14 cellular contexts compared by ENCODE assay signal in the genomic region with DNA sequence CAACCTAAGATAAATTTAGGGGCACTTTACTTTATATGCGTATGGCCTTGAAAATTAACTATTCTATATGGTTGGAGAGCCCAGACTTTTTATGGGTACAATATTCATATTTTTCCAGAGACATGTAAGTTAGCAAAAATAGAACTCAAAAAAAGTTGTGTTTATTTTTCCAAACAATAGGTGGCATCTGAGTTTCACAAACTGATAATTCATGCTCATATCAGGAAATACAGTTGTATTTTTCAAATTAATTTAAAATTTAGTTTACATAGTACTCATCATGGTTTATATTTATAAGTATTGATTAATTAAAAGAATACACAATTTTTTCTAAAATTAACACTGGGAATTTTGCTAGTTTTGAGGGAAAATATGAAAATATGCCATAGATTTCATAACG. TPM values are rescaled to one million over a fixed set of nuclear protein-coding genes. Genes with fewer than 3 reads are reported as not detected.
A peak's percentile ranks its signal among the peaks of the same experiment; 100 is the strongest.
DNase-seq lines count a peak whose midpoint lies in the region; ATAC-seq, FAIRE-seq and TF ChIP-seq lines count a peak whose summit lies in the region.
"Had no signal": no experiment of that assay in that cellular context is flagged by ENCODE, and none has a peak within 500 bp of the region (broad histone marks: within the 10 kb centered on the region; RNA-seq: fewer than 3 reads in every experiment).

No MANE protein-coding gene starts in this region.

- CTCF ChIA-PET in Panc1 (lab: Charles Lee): no interaction called here

- no peak overlapping the region for H3K4me3 Mint-ChIP-seq in CD14-positive monocyte
- H3K4me3 Mint-ChIP-seq: activated naive CD8-positive, alpha-beta T cell treated with anti-CD3 and anti-CD28 coated beads, Interleukin-2, amount 10 ng/mL, durations not matched to agents 7 days and 5 days; nephron progenitor cell had no signal

- no peaks in the 10 kb centered on the region for H3K36me3 ChIP-seq in Panc1 (ENCODE audit: control insufficient read depth, insufficient read depth, low read length)

- H3K27ac Mint-ChIP-seq in CD14-positive monocyte: no peak overlapping the region
- H3K27ac Mint-ChIP-seq: activated naive CD8-positive, alpha-beta T cell treated with anti-CD3 and anti-CD28 coated beads, Interleukin-2, amount 10 ng/mL, durations not matched to agents 7 days and 5 days; nephron progenitor cell had no signal

- no peaks in the 10 kb centered on the region for H3K27me3 ChIP-seq in Panc1 (ENCODE audit: control insufficient read depth, insufficient read depth, low read length)

- H3K27ac ChIP-seq in Panc1 (ENCODE audit: low read length): no peak overlapping the region

- intact Hi-C loops in CD14-positive monocyte (cut with micrococcal nuclease): loop anchor here (10.0 kb wide), 2 partner anchors 916 to 926 kb away; no protein-coding TSS in a partner anchor
- intact Hi-C loops in Panc1 (cut with micrococcal nuclease; ENCODE audit: unreplicated experiment): no loop called here

- H3K36me3 Mint-ChIP-seq in CD14-positive monocyte: no peaks in the 10 kb centered on the region
- H3K36me3 Mint-ChIP-seq: activated naive CD8-positive, alpha-beta T cell treated with anti-CD3 and anti-CD28 coated beads, Interleukin-2, amount 10 ng/mL, durations not matched to agents 7 days and 5 days had no signal

- peaks cover 17 to 31% (median 22%) of the 10 kb centered on the region in 3 donors for H3K27me3 Mint-ChIP-seq in CD14-positive monocyte (ENCODE audit: low read depth in 3 of 3)

- no peaks in the 10 kb centered on the region for H3K9me3 ChIP-seq in Panc1 (ENCODE audit: control insufficient read depth, insufficient read depth, low read depth, low read length)

- no TSS peak for BruUV-seq in Panc1 (replicated peaks; lab: Mats Ljungman, UMichigan)

- no peaks in the 10 kb centered on the region for H3K4me1 ChIP-seq in Panc1 (ENCODE audit: control insufficient read depth, insufficient read depth, low read length)

- peak; percentile 64 for TF ChIP-seq CTCF in CD14-positive monocyte (IDR thresholded peaks at IDR 0.05)
- TF ChIP-seq CTCF in GM12873 (IDR thresholded peaks at IDR 0.05; ENCODE audit: insufficient read depth, low read depth, low read length, missing control alignments): peak; percentile 6
- peak; percentile 9; the same call in 1 of the 2 replicates for TF ChIP-seq CTCF in Panc1 (IDR thresholded peaks at IDR 0.05)
- no peak for TF ChIP-seq CTCF in fibroblast of pulmonary artery (IDR thresholded peaks at IDR 0.05; ENCODE audit: low read length, missing control alignments)

- FAIRE-seq in GM19239 (lab: Jason Lieb, UNC): no peak

- H3K4me3 ChIP-seq in Panc1 (ENCODE audit: low read depth in 2 of 2, low read length in 2 of 2) (no peak overlapping the region), fibroblast of pulmonary artery (replicated peaks; ENCODE audit: low read depth, low read length) (no peak overlapping the region)
- H3K4me3 ChIP-seq: lung had no signal

- ATAC-seq in Panc1: no peak
- ATAC-seq in GM19463 (IDR thresholded peaks at IDR 0.05; ENCODE audit: unreplicated experiment): no peak
- ATAC-seq in HG03520 (IDR thresholded peaks at IDR 0.05; ENCODE audit: unreplicated experiment): no peak
- ATAC-seq: activated CD4-positive, CD25-positive, alpha-beta regulatory T cell treated with anti-CD3 and anti-CD28 coated beads, Interleukin-2, amount 50 U/mL, for 24 hours had no signal

- no peaks in the 10 kb centered on the region for H3K9me3 Mint-ChIP-seq in CD14-positive monocyte
- H3K9me3 Mint-ChIP-seq: activated naive CD8-positive, alpha-beta T cell treated with anti-CD3 and anti-CD28 coated beads, Interleukin-2, amount 10 ng/mL, durations not matched to agents 7 days and 5 days; nephron progenitor cell had no signal

- in situ Hi-C loops in Panc1 (cut with HindIII; ENCODE audit: low pct_unique_long_range_greater_than_20kb, low sequenced_read_pairs): no loop called here

- POLR2A ChIA-PET in Panc1 (lab: Charles Lee): no interaction called here

- no peaks in the 10 kb centered on the region for H3K4me1 Mint-ChIP-seq in CD14-positive monocyte
- H3K4me1 Mint-ChIP-seq: activated naive CD8-positive, alpha-beta T cell treated with anti-CD3 and anti-CD28 coated beads, Interleukin-2, amount 10 ng/mL, durations not matched to agents 7 days and 5 days; nephron progenitor cell had no signal

- DNase-seq in CD14-positive monocyte (ENCODE audit: low spot score): no peak
- DNase-seq in Panc1 (ENCODE audit: low read depth, low spot score): no peak
- DNase-seq in fibroblast of pulmonary artery (ENCODE audit: low read depth): peak; percentile 2
- DNase-seq in glomerular visceral epithelial cell (ENCODE audit: extremely low spot score): no peak
- no peak for DNase-seq in GM19239 (ENCODE audit: insufficient read length, low spot score)
- DNase-seq: activated naive CD8-positive, alpha-beta T cell treated with anti-CD3 and anti-CD28 coated beads, Interleukin-2, amount 10 ng/mL, durations not matched to agents 7 days and 5 days; cortex of kidney; NCI-H1930; nephron progenitor cell had no signal

RNA-seq across cellular contexts. Expression of a gene that starts 34.6 kb away (rescaled TPM):
- not detected for polyA plus RNA-seq in CD14-positive monocyte
- 1.0 TPM for total RNA-seq in Panc1 (2021; ENCODE audit: unreplicated experiment)
- polyA plus RNA-seq in Panc1 (2012; ENCODE audit: insufficient read length): 0.64 TPM
